Comparison of ENCODE assay signal across 8 cellular contexts in genomic region chr19:1223018-1223855, GRCh38. TPM values are rescaled to one million over a fixed set of nuclear protein-coding genes. Genes with fewer than 3 reads are reported as not detected.
DNase-seq lines count a peak whose midpoint lies in the region; ATAC-seq lines count a peak whose summit lies in the region.

No MANE protein-coding gene starts in this region.

- DNase-seq in activated CD8-positive, alpha-beta memory T cell treated with anti-CD3 and anti-CD28 coated beads, Interleukin-2, amount 10 ng/mL, durations not matched to agents 7 days and 5 days: no peak
- DNase-seq in activated CD8-positive, alpha-beta memory T cell treated with anti-CD3 and anti-CD28 coated beads, Interleukin-2, amount 50 U/mL, for 48 hours: no peak
- DNase-seq in OCI-M1 (lab: John Stamatoyannopoulos, UW) (peak; percentile 3), fibroblast of gingiva (ENCODE audit: low read depth) (peak; percentile 37), globus pallidus (ENCODE audit: low spot score) (no peak)
- no peak for DNase-seq in stimulated activated naive B cell treated with anti-CD40 and anti-IgM and Interleukin-4, amounts not matched to agents 10 μg/mL and 1 μg/mL and 100 μg/mL, for 72 hours
- no peak for DNase-seq in stimulated activated CD8-positive, alpha-beta memory T cell treated with anti-CD3 and anti-CD28 coated beads, Interleukin-4, amount 100 ng/mL, for 48 hours

- H3K4me3 Mint-ChIP-seq in activated CD8-positive, alpha-beta memory T cell treated with anti-CD3 and anti-CD28 coated beads, Interleukin-2, amount 10 ng/mL, durations not matched to agents 7 days and 5 days: no peak overlapping the region
- no peak overlapping the region for H3K4me3 Mint-ChIP-seq in stimulated activated naive B cell treated with anti-CD40 and anti-IgM and Interleukin-4, amounts not matched to agents 10 μg/mL and 1 μg/mL and 100 μg/mL, for 72 hours

- H3K27ac Mint-ChIP-seq in activated CD8-positive, alpha-beta memory T cell treated with anti-CD3 and anti-CD28 coated beads, Interleukin-2, amount 10 ng/mL, durations not matched to agents 7 days and 5 days: no peak overlapping the region
- no peak overlapping the region for H3K27ac Mint-ChIP-seq in stimulated activated naive B cell treated with anti-CD40 and anti-IgM and Interleukin-4, amounts not matched to agents 10 μg/mL and 1 μg/mL and 100 μg/mL, for 72 hours

- CTCF ChIA-PET in activated CD8-positive, alpha-beta memory T cell treated with anti-CD3 and anti-CD28 coated beads, Interleukin-2, amount 10 ng/mL, durations not matched to agents 7 days and 5 days (lab: Charles Lee): interaction anchor here (0.9 to 2.6 kb wide), 7 partner anchors 9 to 120 kb away, joined by 3 to 8 read pairs (median 5); partner anchors contain the start of gene ATP5F1D

- peak; percentile 28 for ATAC-seq in activated CD8-positive, alpha-beta memory T cell treated with anti-CD3 and anti-CD28 coated beads, Interleukin-2, amount 10 ng/mL, durations not matched to agents 7 days and 5 days
- peak; percentile 67 to 73 for ATAC-seq in stimulated activated naive B cell treated with anti-CD40 and anti-IgM and Interleukin-4, amounts not matched to agents 10 μg/mL and 1 μg/mL and 100 μg/mL, for 72 hours (replicated peaks)
- no peak for ATAC-seq in GM21390 (IDR thresholded peaks at IDR 0.05; ENCODE audit: unreplicated experiment)

- no peaks in the 10 kb centered on the region for H3K27me3 Mint-ChIP-seq in activated CD8-positive, alpha-beta memory T cell treated with anti-CD3 and anti-CD28 coated beads, Interleukin-2, amount 10 ng/mL, durations not matched to agents 7 days and 5 days
- no peaks in the 10 kb centered on the region for H3K27me3 Mint-ChIP-seq in stimulated activated naive B cell treated with anti-CD40 and anti-IgM and Interleukin-4, amounts not matched to agents 10 μg/mL and 1 μg/mL and 100 μg/mL, for 72 hours

- no peaks in the 10 kb centered on the region for H3K4me1 Mint-ChIP-seq in activated CD8-positive, alpha-beta memory T cell treated with anti-CD3 and anti-CD28 coated beads, Interleukin-2, amount 10 ng/mL, durations not matched to agents 7 days and 5 days
- peaks cover 0 to under 1% of the 10 kb centered on the region in 2 donors for H3K4me1 Mint-ChIP-seq in stimulated activated naive B cell treated with anti-CD40 and anti-IgM and Interleukin-4, amounts not matched to agents 10 μg/mL and 1 μg/mL and 100 μg/mL, for 72 hours

- peaks cover 2% of the 10 kb centered on the region for H3K36me3 Mint-ChIP-seq in activated CD8-positive, alpha-beta memory T cell treated with anti-CD3 and anti-CD28 coated beads, Interleukin-2, amount 10 ng/mL, durations not matched to agents 7 days and 5 days
- H3K36me3 Mint-ChIP-seq in stimulated activated naive B cell treated with anti-CD40 and anti-IgM and Interleukin-4, amounts not matched to agents 10 μg/mL and 1 μg/mL and 100 μg/mL, for 72 hours: peaks cover 12 to 15% of the 10 kb centered on the region in 2 donors

- no peaks in the 10 kb centered on the region for H3K9me3 Mint-ChIP-seq in activated CD8-positive, alpha-beta memory T cell treated with anti-CD3 and anti-CD28 coated beads, Interleukin-2, amount 10 ng/mL, durations not matched to agents 7 days and 5 days (ENCODE audit: low read depth)
- no peaks in the 10 kb centered on the region for H3K9me3 Mint-ChIP-seq in stimulated activated naive B cell treated with anti-CD40 and anti-IgM and Interleukin-4, amounts not matched to agents 10 μg/mL and 1 μg/mL and 100 μg/mL, for 72 hours

RNA-seq across cellular contexts. Expression of gene CBARP, which starts 14.6 kb away (rescaled TPM):
- total RNA-seq in activated CD8-positive, alpha-beta memory T cell treated with anti-CD3 and anti-CD28 coated beads, Interleukin-2, amount 10 ng/mL, durations not matched to agents 7 days and 5 days: under 1 TPM; 0.29 to 0.52 TPM

RNA-seq across cellular contexts. Expression of gene STK11, which starts 17.7 kb away (rescaled TPM):
- total RNA-seq in activated CD8-positive, alpha-beta memory T cell treated with anti-CD3 and anti-CD28 coated beads, Interleukin-2, amount 10 ng/mL, durations not matched to agents 7 days and 5 days: 10 to 100 TPM; 76.7 to 80.5 TPM

RNA-seq across cellular contexts. Expression of gene ATP5F1D, which starts 18.3 kb away (rescaled TPM):
- total RNA-seq in activated CD8-positive, alpha-beta memory T cell treated with anti-CD3 and anti-CD28 coated beads, Interleukin-2, amount 10 ng/mL, durations not matched to agents 7 days and 5 days: 100 to 1,000 TPM; 190 to 221 TPM

RNA-seq across cellular contexts. Expression of gene MIDN, which starts 25.1 kb away (rescaled TPM):
- 10 to 100 TPM; 73.3 to 88.6 TPM for total RNA-seq in activated CD8-positive, alpha-beta memory T cell treated with anti-CD3 and anti-CD28 coated beads, Interleukin-2, amount 10 ng/mL, durations not matched to agents 7 days and 5 days

RNA-seq across cellular contexts. Expression of gene CIRBP, which starts 45.9 kb away (rescaled TPM):
- 100 to 1,000 TPM; 189 to 210 TPM for total RNA-seq in activated CD8-positive, alpha-beta memory T cell treated with anti-CD3 and anti-CD28 coated beads, Interleukin-2, amount 10 ng/mL, durations not matched to agents 7 days and 5 days

Comparison
In these comparisons a context has a peak if more than half of its experiments do, and no peak if none do; other contexts are left out.
1. DNase-seq: peak in OCI-M1 (single experiment) and fibroblast of gingiva (single experiment); none in activated CD8-positive, alpha-beta memory T cell treated with anti-CD3 and anti-CD28 coated beads, Interleukin-2, amount 10 ng/mL, durations not matched to agents 7 days and 5 days (single experiment), activated CD8-positive, alpha-beta memory T cell treated with anti-CD3 and anti-CD28 coated beads, Interleukin-2, amount 50 U/mL, for 48 hours (single experiment), stimulated activated naive B cell treated with anti-CD40 and anti-IgM and Interleukin-4, amounts not matched to agents 10 μg/mL and 1 μg/mL and 100 μg/mL, for 72 hours (single experiment), stimulated activated CD8-positive, alpha-beta memory T cell treated with anti-CD3 and anti-CD28 coated beads, Interleukin-4, amount 100 ng/mL, for 48 hours (single experiment) and globus pallidus (single experiment).